In the genomic region with DNA sequence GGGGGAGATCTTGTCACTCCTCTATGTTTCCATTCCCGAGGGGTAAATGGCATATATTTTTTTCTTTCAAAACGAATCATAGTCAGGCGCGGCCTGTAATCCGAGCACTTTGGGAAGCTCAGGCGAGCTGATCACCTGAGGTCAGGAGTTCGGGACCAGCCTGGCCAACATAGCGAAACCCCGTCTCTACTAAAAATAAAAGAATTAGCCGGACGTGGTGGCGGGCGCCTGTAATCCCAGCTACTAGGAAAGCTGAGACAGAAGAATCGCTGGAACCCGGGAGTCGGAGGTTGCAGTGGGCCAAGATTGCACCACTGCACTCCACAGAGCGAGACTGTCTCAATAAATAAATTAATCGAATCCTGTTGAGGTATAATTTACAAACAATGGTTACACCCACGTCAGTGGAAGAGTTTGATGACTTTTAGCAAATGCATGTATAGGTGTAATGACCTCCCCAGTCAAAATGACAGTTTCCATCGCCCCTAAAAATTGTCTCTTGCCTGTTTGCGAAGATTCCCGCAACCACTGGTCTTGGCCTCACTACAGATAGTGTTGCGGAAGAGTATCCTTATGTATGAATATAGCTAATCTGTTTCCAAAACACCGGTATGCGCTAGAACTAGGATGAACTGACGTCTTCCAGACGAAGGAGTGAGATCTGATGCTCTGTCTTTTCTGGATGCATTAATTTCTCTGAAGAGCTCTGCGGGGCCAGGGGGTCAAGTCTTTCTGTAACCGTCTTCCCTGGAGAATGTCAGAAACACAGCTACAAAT, we compare ENCODE assay signal across 8 cellular contexts. TPM values are rescaled to one million over a fixed set of nuclear protein-coding genes. Genes with fewer than 3 reads are reported as not detected.
DNase-seq lines count a peak whose midpoint lies in the region; ATAC-seq and TF ChIP-seq lines count a peak whose summit lies in the region.

No MANE protein-coding gene starts in this region.

- peaks cover 0 to 2% (median 0%) of the 10 kb centered on the region in 4 donors for H3K27me3 ChIP-seq in liver (ENCODE audit: control insufficient read depth in 4 of 4, insufficient read depth in 4 of 4, low read length in 3 of 4)
- no peaks in the 10 kb centered on the region for H3K27me3 ChIP-seq in tibial nerve

- H3K27ac ChIP-seq in angular gyrus (ENCODE audit: low read depth, low read length) (peak overlapping the region; percentile 71), liver (ENCODE audit: low read depth in 1 of 2, low read length in 2 of 2) (peak overlapping the region; percentile 55 to 89), tibial nerve (peak overlapping the region; percentile 44 to 92 (median 82))

- H3K27me3 Mint-ChIP-seq in activated T-cell treated with anti-CD3 and anti-CD28 coated beads, Interleukin-2, amount 50 U/mL, for 24 hours = peaks cover 21% of the 10 kb centered on the region

- no peak for DNase-seq in activated T-cell treated with anti-CD3 and anti-CD28 coated beads, Interleukin-2, amount 50 U/mL, for 24 hours
- DNase-seq in activated T-cell treated with anti-CD3 and anti-CD28 coated beads for 4 hours (no peak), tibial nerve (ENCODE audit: low spot score in 2 of 2) (no peak), HT-29 (ENCODE audit: low spot score) (no peak), NCI-H2196 treated with DMSO at 0.1 percent for 48 hours (lab: John Stamatoyannopoulos, UW; ENCODE audit: unreplicated experiment) (no peak)

- peak overlapping the region in 1 of 2 donors; percentile 82 for H3K9ac ChIP-seq in liver (ENCODE audit: low read depth in 1 of 2, low read length in 2 of 2)

- 79% methylated on average over 29 of the region's 29 CpGs for WGBS in liver
- WGBS in tibial nerve, 2 donors = 73 to 78% methylated on average over 29 of the region's 29 CpGs

- no peak for TF ChIP-seq POLR2A in tibial nerve (IDR thresholded peaks at IDR 0.05)

- H3K4me1 ChIP-seq in liver (ENCODE audit: control insufficient read depth in 4 of 4, insufficient read depth in 4 of 4, low read length in 3 of 4) = peaks cover 0 to 8% (median 5%) of the 10 kb centered on the region in 4 donors
- H3K4me1 ChIP-seq in tibial nerve = peaks cover 0 to 30% (median 12%) of the 10 kb centered on the region in 4 donors

- H3K36me3 ChIP-seq in liver (ENCODE audit: control insufficient read depth in 4 of 4, insufficient read depth in 3 of 4, low read depth in 1 of 4, low read length in 3 of 4) (peaks cover 0 to 7% (median 2%) of the 10 kb centered on the region in 4 donors), tibial nerve (peaks cover 0 to 24% (median 0%) of the 10 kb centered on the region in 3 donors)

- no peak for ATAC-seq in HG02678 (IDR thresholded peaks at IDR 0.05; ENCODE audit: unreplicated experiment)

- no peak for TF ChIP-seq EP300 in tibial nerve (IDR thresholded peaks at IDR 0.05)

- peaks cover 43% of the 10 kb centered on the region for H3K36me3 Mint-ChIP-seq in activated T-cell treated with anti-CD3 and anti-CD28 coated beads, Interleukin-2, amount 50 U/mL, for 24 hours (ENCODE audit: low read depth)

- H3K4me3 ChIP-seq in liver (ENCODE audit: low read depth in 1 of 3, low read length in 3 of 3) (peak overlapping the region; percentile 76 to 98 (median 84)), tibial nerve (peak overlapping the region; percentile 67 to 95 (median 76))

- H3K4me1 Mint-ChIP-seq in activated T-cell treated with anti-CD3 and anti-CD28 coated beads, Interleukin-2, amount 50 U/mL, for 24 hours (ENCODE audit: low read depth) = peaks cover 30% of the 10 kb centered on the region

- H3K27ac Mint-ChIP-seq in activated T-cell treated with anti-CD3 and anti-CD28 coated beads, Interleukin-2, amount 50 U/mL, for 24 hours = peak overlapping the region; percentile 97

- TF ChIP-seq CTCF in liver (IDR thresholded peaks at IDR 0.05; ENCODE audit: low read depth, low read length, missing input control) (no peak), tibial nerve (IDR thresholded peaks at IDR 0.05) (no peak)

- no peak for TF ChIP-seq RAD21 in liver (IDR thresholded peaks at IDR 0.05)

- peak overlapping the region; percentile 98 for H3K4me3 Mint-ChIP-seq in activated T-cell treated with anti-CD3 and anti-CD28 coated beads, Interleukin-2, amount 50 U/mL, for 24 hours

- no peaks in the 10 kb centered on the region for H3K9me3 ChIP-seq in liver (ENCODE audit: control insufficient read depth in 4 of 4, low read length in 3 of 4)
- no peaks in the 10 kb centered on the region for H3K9me3 ChIP-seq in tibial nerve

- no peaks in the 10 kb centered on the region for H3K9me3 Mint-ChIP-seq in activated T-cell treated with anti-CD3 and anti-CD28 coated beads, Interleukin-2, amount 50 U/mL, for 24 hours

TF ChIP-seq in liver, 16 proteins besides CTCF, POLR2A, EP300 and RAD21:
- TF ChIP-seq HNF4A (conservative IDR thresholded peaks at IDR 0.05) (no peak), EGR1 (IDR thresholded peaks at IDR 0.05; ENCODE audit: low read depth in 2 of 2) (no peak), FOXA1 (IDR thresholded peaks at IDR 0.05) (no peak), JUND (IDR thresholded peaks at IDR 0.05) (no peak), SP1 (IDR thresholded peaks at IDR 0.05) (no peak), YY1 (IDR thresholded peaks at IDR 0.05) (no peak), GABPA (IDR thresholded peaks at IDR 0.05 in 1 of 2, conservative IDR thresholded peaks at IDR 0.05 in 1 of 2) (no peak), RXRA (IDR thresholded peaks at IDR 0.05) (no peak), FOXA2 (IDR thresholded peaks at IDR 0.05) (no peak), HNF4G (IDR thresholded peaks at IDR 0.05) (no peak), TAF1 (conservative IDR thresholded peaks at IDR 0.05) (no peak), NR2F2 (IDR thresholded peaks at IDR 0.05) (no peak)
- TF ChIP-seq, protein P1, sequence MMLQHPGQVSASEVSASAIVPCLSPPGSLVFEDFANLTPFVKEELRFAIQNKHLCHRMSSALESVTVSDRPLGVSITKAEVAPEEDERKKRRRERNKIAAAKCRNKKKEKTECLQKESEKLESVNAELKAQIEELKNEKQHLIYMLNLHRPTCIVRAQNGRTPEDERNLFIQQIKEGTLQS (IDR thresholded peaks at IDR 0.05) = no peak
- TF ChIP-seq, protein P2, sequence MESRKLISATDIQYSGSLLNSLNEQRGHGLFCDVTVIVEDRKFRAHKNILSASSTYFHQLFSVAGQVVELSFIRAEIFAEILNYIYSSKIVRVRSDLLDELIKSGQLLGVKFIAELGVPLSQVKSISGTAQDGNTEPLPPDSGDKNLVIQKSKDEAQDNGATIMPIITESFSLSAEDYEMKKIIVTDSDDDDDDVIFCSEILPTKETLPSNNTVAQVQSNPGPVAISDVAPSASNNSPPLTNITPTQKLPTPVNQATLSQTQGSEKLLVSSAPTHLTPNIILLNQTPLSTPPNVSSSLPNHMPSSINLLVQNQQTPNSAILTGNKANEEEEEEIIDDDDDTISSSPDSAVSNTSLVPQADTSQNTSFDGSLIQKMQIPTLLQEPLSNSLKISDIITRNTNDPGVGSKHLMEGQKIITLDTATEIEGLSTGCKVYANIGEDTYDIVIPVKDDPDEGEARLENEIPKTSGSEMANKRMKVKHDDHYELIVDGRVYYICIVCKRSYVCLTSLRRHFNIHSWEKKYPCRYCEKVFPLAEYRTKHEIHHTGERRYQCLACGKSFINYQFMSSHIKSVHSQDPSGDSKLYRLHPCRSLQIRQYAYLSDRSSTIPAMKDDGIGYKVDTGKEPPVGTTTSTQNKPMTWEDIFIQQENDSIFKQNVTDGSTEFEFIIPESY (IDR thresholded peaks at IDR 0.05) = no peak
- TF ChIP-seq, protein P3, sequence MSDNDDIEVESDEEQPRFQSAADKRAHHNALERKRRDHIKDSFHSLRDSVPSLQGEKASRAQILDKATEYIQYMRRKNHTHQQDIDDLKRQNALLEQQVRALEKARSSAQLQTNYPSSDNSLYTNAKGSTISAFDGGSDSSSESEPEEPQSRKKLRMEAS (IDR thresholded peaks at IDR 0.05) = no peak
- TF ChIP-seq, protein P4, sequence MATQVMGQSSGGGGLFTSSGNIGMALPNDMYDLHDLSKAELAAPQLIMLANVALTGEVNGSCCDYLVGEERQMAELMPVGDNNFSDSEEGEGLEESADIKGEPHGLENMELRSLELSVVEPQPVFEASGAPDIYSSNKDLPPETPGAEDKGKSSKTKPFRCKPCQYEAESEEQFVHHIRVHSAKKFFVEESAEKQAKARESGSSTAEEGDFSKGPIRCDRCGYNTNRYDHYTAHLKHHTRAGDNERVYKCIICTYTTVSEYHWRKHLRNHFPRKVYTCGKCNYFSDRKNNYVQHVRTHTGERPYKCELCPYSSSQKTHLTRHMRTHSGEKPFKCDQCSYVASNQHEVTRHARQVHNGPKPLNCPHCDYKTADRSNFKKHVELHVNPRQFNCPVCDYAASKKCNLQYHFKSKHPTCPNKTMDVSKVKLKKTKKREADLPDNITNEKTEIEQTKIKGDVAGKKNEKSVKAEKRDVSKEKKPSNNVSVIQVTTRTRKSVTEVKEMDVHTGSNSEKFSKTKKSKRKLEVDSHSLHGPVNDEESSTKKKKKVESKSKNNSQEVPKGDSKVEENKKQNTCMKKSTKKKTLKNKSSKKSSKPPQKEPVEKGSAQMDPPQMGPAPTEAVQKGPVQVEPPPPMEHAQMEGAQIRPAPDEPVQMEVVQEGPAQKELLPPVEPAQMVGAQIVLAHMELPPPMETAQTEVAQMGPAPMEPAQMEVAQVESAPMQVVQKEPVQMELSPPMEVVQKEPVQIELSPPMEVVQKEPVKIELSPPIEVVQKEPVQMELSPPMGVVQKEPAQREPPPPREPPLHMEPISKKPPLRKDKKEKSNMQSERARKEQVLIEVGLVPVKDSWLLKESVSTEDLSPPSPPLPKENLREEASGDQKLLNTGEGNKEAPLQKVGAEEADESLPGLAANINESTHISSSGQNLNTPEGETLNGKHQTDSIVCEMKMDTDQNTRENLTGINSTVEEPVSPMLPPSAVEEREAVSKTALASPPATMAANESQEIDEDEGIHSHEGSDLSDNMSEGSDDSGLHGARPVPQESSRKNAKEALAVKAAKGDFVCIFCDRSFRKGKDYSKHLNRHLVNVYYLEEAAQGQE (IDR thresholded peaks at IDR 0.05) = no peak

RNA-seq across cellular contexts. Expression of a gene that starts 0.9 kb away (rescaled TPM):
- total RNA-seq in liver = 10 to 100 TPM; 15.6 to 19.4 TPM
- polyA plus RNA-seq in liver = 1 to 10 TPM; 3.3 to 3.6 TPM
- total RNA-seq in tibial nerve = 10 to 100 TPM; 17.0 to 32.4 (median 19.4) TPM
- 13.7 and 19.4 TPM in 2 replicates for total RNA-seq in HT-29 (2014; rRNA removed; shearing (Covaris generic))
